ENCODE assay signal across 5 cellular contexts in the genomic region with DNA sequence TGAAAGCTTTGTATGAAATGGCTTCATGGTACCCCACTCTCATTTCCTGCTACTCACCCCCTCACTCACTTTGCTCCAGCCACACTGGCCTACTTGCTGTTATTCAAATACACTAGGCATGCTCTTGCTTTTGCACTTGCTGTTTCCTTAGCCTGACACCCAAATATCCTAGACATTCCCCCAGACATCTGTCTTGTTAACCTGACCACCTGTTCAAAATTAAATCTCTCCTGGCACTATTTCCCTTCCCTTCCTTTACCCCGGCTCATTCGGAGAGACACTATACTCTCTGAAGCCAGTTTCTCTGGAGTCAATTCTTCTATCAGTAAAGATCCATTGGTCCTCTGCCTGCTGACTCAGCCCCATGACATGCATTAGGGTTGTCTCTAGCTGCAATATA.
"Had no signal": no experiment of that assay in that cellular context is flagged by ENCODE, and none has a peak within 500 bp of the region (broad histone marks: within the 10 kb centered on the region; RNA-seq: fewer than 3 reads in every experiment).

No MANE protein-coding gene starts in this region.

- H3K27ac ChIP-seq: HL-60 had no signal

- H2AFZ ChIP-seq: GM23338 had no signal

- H3K4me3 ChIP-seq: GM23338 had no signal

- DNase-seq: H9, HCEC 1CT, KBM-7 had no signal

- H3K4me2 ChIP-seq: GM23338 had no signal
